In the genomic region with DNA sequence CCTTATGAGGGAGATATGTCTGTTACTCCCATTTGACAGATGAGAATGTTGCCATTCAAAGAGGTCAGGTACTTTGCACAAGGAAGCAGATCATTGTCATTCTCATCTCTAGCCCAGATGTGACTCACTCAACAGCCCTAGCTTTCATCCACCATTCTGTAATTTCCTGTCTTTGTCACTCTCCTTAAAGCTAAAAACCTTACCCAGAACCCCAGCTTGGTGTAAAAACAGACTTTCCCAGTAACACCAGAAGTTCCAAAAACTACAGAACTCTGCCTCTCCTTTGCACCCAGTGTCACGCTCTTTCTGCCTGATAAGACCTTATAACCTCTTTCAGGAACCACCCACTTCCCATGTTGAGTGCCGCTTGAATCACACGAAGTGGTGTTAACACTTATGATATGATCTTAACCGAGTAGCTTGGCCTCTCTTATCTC, we compare ENCODE assay signal across 11 cellular contexts.
DNase-seq lines count a peak whose midpoint lies in the region; ATAC-seq and TF ChIP-seq lines count a peak whose summit lies in the region.
"Had no signal": no experiment of that assay in that cellular context is flagged by ENCODE, and none has a peak within 500 bp of the region (broad histone marks: within the 10 kb centered on the region; RNA-seq: fewer than 3 reads in every experiment).

No MANE protein-coding gene starts in this region.

- H3K4me1 ChIP-seq in CD4-positive, CD25-positive, alpha-beta regulatory T cell (ENCODE audit: control insufficient read depth, insufficient read depth, low read length, poor library complexity, severe bottlenecking) = peaks cover 13% of the 10 kb centered on the region
- H3K4me1 ChIP-seq in Peyer's patch = no peaks in the 10 kb centered on the region

- no peaks in the 10 kb centered on the region for H3K27me3 Mint-ChIP-seq in CD4-positive, CD25-positive, alpha-beta regulatory T cell

- no peaks in the 10 kb centered on the region for H3K9me3 Mint-ChIP-seq in CD4-positive, CD25-positive, alpha-beta regulatory T cell

- ATAC-seq in CD4-positive, CD25-positive, alpha-beta regulatory T cell (ENCODE audit: low read depth in 2 of 2) = peak; percentile 90 to 91
- no peak for ATAC-seq in HG02981 (IDR thresholded peaks at IDR 0.05; ENCODE audit: unreplicated experiment)

- peak overlapping the region; percentile 63 for H3K27ac ChIP-seq in CD4-positive, CD25-positive, alpha-beta regulatory T cell (ENCODE audit: insufficient read depth, low read length, poor library complexity, severe bottlenecking)
- H3K27ac ChIP-seq in Peyer's patch = peak overlapping the region in 3 of 4 donors; percentile 1 to 64 (median 48)
- H3K27ac ChIP-seq: thoracic aorta had no signal

- no peak for TF ChIP-seq POLR2A in Peyer's patch (IDR thresholded peaks at IDR 0.05)

- no peak for TF ChIP-seq CTCF in Peyer's patch (IDR thresholded peaks at IDR 0.05)

- peaks cover 18 to 40% (median 25%) of the 10 kb centered on the region in 4 donors for H3K4me1 Mint-ChIP-seq in CD4-positive, CD25-positive, alpha-beta regulatory T cell

- H3K4me3 ChIP-seq in CD4-positive, CD25-positive, alpha-beta regulatory T cell (ENCODE audit: low read depth, low read length) = peak overlapping the region; percentile 70
- no peak overlapping the region for H3K4me3 ChIP-seq in Peyer's patch
- H3K4me3 ChIP-seq: thoracic aorta had no signal

- peak overlapping the region in 3 of 4 donors; percentile 14 to 41 (median 28) for H3K4me3 Mint-ChIP-seq in CD4-positive, CD25-positive, alpha-beta regulatory T cell

- peak overlapping the region; percentile 67 to 89 (median 76) for H3K27ac Mint-ChIP-seq in CD4-positive, CD25-positive, alpha-beta regulatory T cell

- no peaks in the 10 kb centered on the region for H3K36me3 ChIP-seq in CD4-positive, CD25-positive, alpha-beta regulatory T cell (ENCODE audit: control insufficient read depth, insufficient read depth, low read length)
- no peaks in the 10 kb centered on the region for H3K36me3 ChIP-seq in Peyer's patch
- H3K36me3 ChIP-seq: thoracic aorta had no signal

- no peaks in the 10 kb centered on the region for H3K36me3 Mint-ChIP-seq in CD4-positive, CD25-positive, alpha-beta regulatory T cell

- peak in 2 of 3 donors; percentile 11 to 92 for DNase-seq in CD4-positive, CD25-positive, alpha-beta regulatory T cell
- no peak for DNase-seq in Peyer's patch
- peak; percentile 80 for DNase-seq in activated effector memory CD4-positive, alpha-beta T cell treated with anti-CD3 and anti-CD28 coated beads, Interleukin-2, amount 50 U/mL, for 16 hours
- peak; percentile 53 to 54 for DNase-seq in stimulated activated CD4-positive, alpha-beta T cell treated with anti-CD3 and anti-CD28 coated beads, Interleukin-15, amount 100 ng/mL, for 48 hours (ENCODE audit: low read depth in 2 of 2)
- no peak for DNase-seq in HPDE6-E6E7 (ENCODE audit: extremely low spot score)
- no peak for DNase-seq in effector CD8-positive, alpha-beta T cell (lab: John Stamatoyannopoulos, UW)
- DNase-seq in HK-2 (ENCODE audit: unreplicated experiment) = no peak
- DNase-seq: NCI-H345, occipital lobe had no signal

- no peaks in the 10 kb centered on the region for H3K27me3 ChIP-seq in CD4-positive, CD25-positive, alpha-beta regulatory T cell (ENCODE audit: control insufficient read depth, insufficient read depth, low read length)
- H3K27me3 ChIP-seq in Peyer's patch = no peaks in the 10 kb centered on the region

- H3K9me3 ChIP-seq in CD4-positive, CD25-positive, alpha-beta regulatory T cell (ENCODE audit: control insufficient read depth in 2 of 2, low read length in 2 of 2) = no peaks in the 10 kb centered on the region
- no peaks in the 10 kb centered on the region for H3K9me3 ChIP-seq in Peyer's patch
- H3K9me3 ChIP-seq: thoracic aorta had no signal

Comparison
In these comparisons a context has a peak if more than half of its experiments do, and no peak if none do; other contexts are left out.
1. DNase-seq: peak in CD4-positive, CD25-positive, alpha-beta regulatory T cell (2 of 3), activated effector memory CD4-positive, alpha-beta T cell treated with anti-CD3 and anti-CD28 coated beads, Interleukin-2, amount 50 U/mL, for 16 hours (single experiment) and stimulated activated CD4-positive, alpha-beta T cell treated with anti-CD3 and anti-CD28 coated beads, Interleukin-15, amount 100 ng/mL, for 48 hours (2 of 2); none in Peyer's patch (0 of 3), HPDE6-E6E7 (single experiment), effector CD8-positive, alpha-beta T cell (single experiment) and HK-2 (single experiment).